1 cellular context compared by ENCODE assay signal in the genomic region with DNA sequence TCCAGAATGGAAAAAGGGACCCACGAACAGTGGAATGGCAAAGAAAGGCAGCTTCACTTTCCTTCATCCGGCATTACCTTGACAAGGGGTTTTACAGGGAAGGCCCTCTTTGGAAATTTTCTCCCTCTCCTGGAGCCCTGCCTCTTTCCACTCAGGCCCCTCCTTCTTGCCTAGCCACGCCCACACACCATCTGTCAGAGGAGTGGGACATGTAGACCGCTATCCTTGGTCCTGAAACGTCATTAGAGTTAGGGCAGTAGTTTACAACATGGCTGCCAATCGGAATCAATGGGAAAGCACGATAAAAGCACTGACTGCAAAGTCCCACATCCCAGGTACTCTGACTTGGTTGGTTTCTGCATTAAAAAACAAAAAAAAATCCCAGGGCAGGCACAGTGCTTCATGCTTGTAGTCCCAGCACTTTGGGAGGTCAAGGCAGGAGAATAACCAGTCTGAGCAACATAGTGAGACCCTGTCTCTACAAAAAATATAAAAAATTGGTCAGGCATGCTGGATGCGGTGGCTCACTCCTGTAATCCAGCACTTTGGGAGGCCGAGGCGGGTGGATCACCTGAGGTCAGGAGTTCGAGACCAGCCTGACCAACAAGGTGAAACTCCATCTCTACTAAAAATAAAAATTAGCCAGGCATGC.
TF ChIP-seq lines count a peak whose summit lies in the region.

No MANE protein-coding gene starts in this region.

TF ChIP-seq in K562, 482 proteins besides CTCF, POLR2A, EP300 and RAD21 (continued from another document and continues in another):
- TF ChIP-seq, protein P1, sequence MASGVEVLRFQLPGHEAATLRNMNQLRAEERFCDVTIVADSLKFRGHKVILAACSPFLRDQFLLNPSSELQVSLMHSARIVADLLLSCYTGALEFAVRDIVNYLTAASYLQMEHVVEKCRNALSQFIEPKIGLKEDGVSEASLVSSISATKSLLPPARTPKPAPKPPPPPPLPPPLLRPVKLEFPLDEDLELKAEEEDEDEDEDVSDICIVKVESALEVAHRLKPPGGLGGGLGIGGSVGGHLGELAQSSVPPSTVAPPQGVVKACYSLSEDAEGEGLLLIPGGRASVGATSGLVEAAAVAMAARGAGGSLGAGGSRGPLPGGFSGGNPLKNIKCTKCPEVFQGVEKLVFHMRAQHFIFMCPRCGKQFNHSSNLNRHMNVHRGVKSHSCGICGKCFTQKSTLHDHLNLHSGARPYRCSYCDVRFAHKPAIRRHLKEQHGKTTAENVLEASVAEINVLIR (CRISPR knock-in tag; IDR thresholded peaks at IDR 0.05), result no peak
- TF ChIP-seq, protein P2, sequence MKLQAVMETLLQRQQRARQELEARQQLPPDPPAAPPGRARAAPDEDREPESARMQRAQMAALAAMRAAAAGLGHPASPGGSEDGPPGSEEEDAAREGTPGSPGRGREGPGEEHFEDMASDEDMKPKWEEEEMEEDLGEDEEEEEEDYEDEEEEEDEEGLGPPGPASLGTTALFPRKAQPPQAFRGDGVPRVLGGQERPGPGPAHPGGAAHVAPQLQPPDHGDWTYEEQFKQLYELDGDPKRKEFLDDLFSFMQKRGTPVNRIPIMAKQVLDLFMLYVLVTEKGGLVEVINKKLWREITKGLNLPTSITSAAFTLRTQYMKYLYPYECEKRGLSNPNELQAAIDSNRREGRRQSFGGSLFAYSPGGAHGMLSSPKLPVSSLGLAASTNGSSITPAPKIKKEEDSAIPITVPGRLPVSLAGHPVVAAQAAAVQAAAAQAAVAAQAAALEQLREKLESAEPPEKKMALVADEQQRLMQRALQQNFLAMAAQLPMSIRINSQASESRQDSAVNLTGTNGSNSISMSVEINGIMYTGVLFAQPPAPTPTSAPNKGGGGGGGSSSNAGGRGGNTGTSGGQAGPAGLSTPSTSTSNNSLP (IDR thresholded peaks at IDR 0.05; ENCODE audit: borderline replicate concordance, low read depth, low read length), result no peak
- TF ChIP-seq ZNF766 (CRISPR knock-in tag; conservative IDR thresholded peaks at IDR 0.05), result peak; percentile 80
- peak in 1 of 2 experiments; percentile 51; a peak in 1 of 4 replicates for TF ChIP-seq HDAC1 (IDR thresholded peaks at IDR 0.05)
- TF ChIP-seq PRMT5 (CRISPR knock-in tag; IDR thresholded peaks at IDR 0.05), result peak; percentile 42; the same call in 1 of the 2 replicates
- TF ChIP-seq, protein P3, sequence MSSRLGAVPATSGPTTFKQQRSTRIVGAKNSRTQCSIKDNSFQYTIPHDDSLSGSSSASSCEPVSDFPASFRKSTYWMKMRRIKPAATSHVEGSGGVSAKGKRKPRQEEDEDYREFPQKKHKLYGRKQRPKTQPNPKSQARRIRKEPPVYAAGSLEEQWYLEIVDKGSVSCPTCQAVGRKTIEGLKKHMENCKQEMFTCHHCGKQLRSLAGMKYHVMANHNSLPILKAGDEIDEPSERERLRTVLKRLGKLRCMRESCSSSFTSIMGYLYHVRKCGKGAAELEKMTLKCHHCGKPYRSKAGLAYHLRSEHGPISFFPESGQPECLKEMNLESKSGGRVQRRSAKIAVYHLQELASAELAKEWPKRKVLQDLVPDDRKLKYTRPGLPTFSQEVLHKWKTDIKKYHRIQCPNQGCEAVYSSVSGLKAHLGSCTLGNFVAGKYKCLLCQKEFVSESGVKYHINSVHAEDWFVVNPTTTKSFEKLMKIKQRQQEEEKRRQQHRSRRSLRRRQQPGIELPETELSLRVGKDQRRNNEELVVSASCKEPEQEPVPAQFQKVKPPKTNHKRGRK (tag; IDR thresholded peaks at IDR 0.05), result no peak
- TF ChIP-seq FIP1L1 (IDR thresholded peaks at IDR 0.05; ENCODE audit: low read depth, low read length, poor library complexity, severe bottlenecking), result no peak
- no peak for TF ChIP-seq KLF16 (IDR thresholded peaks at IDR 0.05)
- TF ChIP-seq CBFB (CRISPR knock-in tag; IDR thresholded peaks at IDR 0.05), result no peak
- TF ChIP-seq KLF6 (CRISPR knock-in tag; IDR thresholded peaks at IDR 0.05; ENCODE audit: borderline replicate concordance), result no peak
- TF ChIP-seq CBX3 (IDR thresholded peaks at IDR 0.05; ENCODE audit: borderline replicate concordance in 1 of 2, low read length in 2 of 2), result 0 out of 3 replicates have a peak, but pooled peaks of 1 of the 2 experiments have one; percentile 34
- TF ChIP-seq ZNF384 (IDR thresholded peaks at IDR 0.05; ENCODE audit: low read depth, low read length), result no peak
- no peak for TF ChIP-seq GABPB1 (CRISPR knock-in tag; IDR thresholded peaks at IDR 0.05)
- TF ChIP-seq, protein P4, sequence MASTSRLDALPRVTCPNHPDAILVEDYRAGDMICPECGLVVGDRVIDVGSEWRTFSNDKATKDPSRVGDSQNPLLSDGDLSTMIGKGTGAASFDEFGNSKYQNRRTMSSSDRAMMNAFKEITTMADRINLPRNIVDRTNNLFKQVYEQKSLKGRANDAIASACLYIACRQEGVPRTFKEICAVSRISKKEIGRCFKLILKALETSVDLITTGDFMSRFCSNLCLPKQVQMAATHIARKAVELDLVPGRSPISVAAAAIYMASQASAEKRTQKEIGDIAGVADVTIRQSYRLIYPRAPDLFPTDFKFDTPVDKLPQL (IDR thresholded peaks at IDR 0.05; ENCODE audit: extremely low read depth, insufficient read length), result no peak
- no peak for TF ChIP-seq YBX1 (IDR thresholded peaks at IDR 0.05)
- peak; percentile 23; the same call in 1 of the 2 replicates for TF ChIP-seq MXI1 (IDR thresholded peaks at IDR 0.05; ENCODE audit: low read depth, low read length)
- TF ChIP-seq RBM22 (IDR thresholded peaks at IDR 0.05; ENCODE audit: low read depth, low read length, poor library complexity, severe bottlenecking), result no peak
- no peak for TF ChIP-seq SAFB2 (IDR thresholded peaks at IDR 0.05; ENCODE audit: borderline replicate concordance, low read depth, low read length, severe bottlenecking)
- no peak for TF ChIP-seq U2AF2 (optimal IDR thresholded peaks at IDR 0.05; ENCODE audit: low read depth, low read length)
- no peak for TF ChIP-seq MYC (IDR thresholded peaks at IDR 0.05; ENCODE audit: low read depth, low read length)
- no peak for TF ChIP-seq MYC (CRISPR knock-in tag; IDR thresholded peaks at IDR 0.05; ENCODE audit: borderline replicate concordance, low read depth)
- TF ChIP-seq DPF2 (IDR thresholded peaks at IDR 0.05), result no peak
- no peak for TF ChIP-seq LARP7 (IDR thresholded peaks at IDR 0.05)
- TF ChIP-seq JUND (IDR thresholded peaks at IDR 0.05; ENCODE audit: borderline replicate concordance, low read depth, low read length), result 0 out of 2 replicates have a peak, but pooled peaks have one; percentile 34
- peak; percentile 55; the same call in 1 of the 3 replicates for TF ChIP-seq JUND (tag; IDR thresholded peaks at IDR 0.05; ENCODE audit: borderline replicate concordance, low read depth, low read length)
- peak in 1 of 2 experiments; percentile 76; a peak in 2 of 4 replicates for TF ChIP-seq RCOR1 (IDR thresholded peaks at IDR 0.05; ENCODE audit: borderline replicate concordance in 1 of 2, low read depth in 2 of 2, low read length in 2 of 2)
- TF ChIP-seq ARID2 (IDR thresholded peaks at IDR 0.05), result no peak
- TF ChIP-seq RBM39 (optimal IDR thresholded peaks at IDR 0.05; ENCODE audit: low read depth, low read length), result no peak
- TF ChIP-seq, protein P5, sequence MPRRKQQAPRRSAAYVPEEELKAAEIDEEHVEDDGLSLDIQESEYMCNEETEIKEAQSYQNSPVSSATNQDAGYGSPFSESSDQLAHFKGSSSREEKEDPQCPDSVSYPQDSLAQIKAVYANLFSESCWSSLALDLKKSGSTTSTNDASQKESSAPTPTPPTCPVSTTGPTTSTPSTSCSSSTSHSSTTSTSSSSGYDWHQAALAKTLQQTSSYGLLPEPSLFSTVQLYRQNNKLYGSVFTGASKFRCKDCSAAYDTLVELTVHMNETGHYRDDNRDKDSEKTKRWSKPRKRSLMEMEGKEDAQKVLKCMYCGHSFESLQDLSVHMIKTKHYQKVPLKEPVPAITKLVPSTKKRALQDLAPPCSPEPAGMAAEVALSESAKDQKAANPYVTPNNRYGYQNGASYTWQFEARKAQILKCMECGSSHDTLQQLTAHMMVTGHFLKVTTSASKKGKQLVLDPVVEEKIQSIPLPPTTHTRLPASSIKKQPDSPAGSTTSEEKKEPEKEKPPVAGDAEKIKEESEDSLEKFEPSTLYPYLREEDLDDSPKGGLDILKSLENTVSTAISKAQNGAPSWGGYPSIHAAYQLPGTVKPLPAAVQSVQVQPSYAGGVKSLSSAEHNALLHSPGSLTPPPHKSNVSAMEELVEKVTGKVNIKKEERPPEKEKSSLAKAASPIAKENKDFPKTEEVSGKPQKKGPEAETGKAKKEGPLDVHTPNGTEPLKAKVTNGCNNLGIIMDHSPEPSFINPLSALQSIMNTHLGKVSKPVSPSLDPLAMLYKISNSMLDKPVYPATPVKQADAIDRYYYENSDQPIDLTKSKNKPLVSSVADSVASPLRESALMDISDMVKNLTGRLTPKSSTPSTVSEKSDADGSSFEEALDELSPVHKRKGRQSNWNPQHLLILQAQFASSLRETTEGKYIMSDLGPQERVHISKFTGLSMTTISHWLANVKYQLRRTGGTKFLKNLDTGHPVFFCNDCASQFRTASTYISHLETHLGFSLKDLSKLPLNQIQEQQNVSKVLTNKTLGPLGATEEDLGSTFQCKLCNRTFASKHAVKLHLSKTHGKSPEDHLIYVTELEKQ (CRISPR knock-in tag; IDR thresholded peaks at IDR 0.05), result no peak
- TF ChIP-seq HEY1 (CRISPR knock-in tag; IDR thresholded peaks at IDR 0.05; ENCODE audit: borderline replicate concordance), result no peak
- TF ChIP-seq MEIS2 (IDR thresholded peaks at IDR 0.05; ENCODE audit: partially characterized antibody), result peak; percentile 94
- no peak for TF ChIP-seq ATF1 (CRISPR knock-in tag; IDR thresholded peaks at IDR 0.05)
- TF ChIP-seq ATF1 (tag; IDR thresholded peaks at IDR 0.05), result peak; percentile 88
- peak; percentile 98 for TF ChIP-seq MIER1 (IDR thresholded peaks at IDR 0.05; ENCODE audit: low read depth)
- TF ChIP-seq CXXC5 (CRISPR knock-in tag; IDR thresholded peaks at IDR 0.05), result 0 out of 2 replicates have a peak, but pooled peaks have one; percentile 13
- TF ChIP-seq IFI16 (CRISPR knock-in tag; IDR thresholded peaks at IDR 0.05), result no peak
- TF ChIP-seq, protein P6, sequence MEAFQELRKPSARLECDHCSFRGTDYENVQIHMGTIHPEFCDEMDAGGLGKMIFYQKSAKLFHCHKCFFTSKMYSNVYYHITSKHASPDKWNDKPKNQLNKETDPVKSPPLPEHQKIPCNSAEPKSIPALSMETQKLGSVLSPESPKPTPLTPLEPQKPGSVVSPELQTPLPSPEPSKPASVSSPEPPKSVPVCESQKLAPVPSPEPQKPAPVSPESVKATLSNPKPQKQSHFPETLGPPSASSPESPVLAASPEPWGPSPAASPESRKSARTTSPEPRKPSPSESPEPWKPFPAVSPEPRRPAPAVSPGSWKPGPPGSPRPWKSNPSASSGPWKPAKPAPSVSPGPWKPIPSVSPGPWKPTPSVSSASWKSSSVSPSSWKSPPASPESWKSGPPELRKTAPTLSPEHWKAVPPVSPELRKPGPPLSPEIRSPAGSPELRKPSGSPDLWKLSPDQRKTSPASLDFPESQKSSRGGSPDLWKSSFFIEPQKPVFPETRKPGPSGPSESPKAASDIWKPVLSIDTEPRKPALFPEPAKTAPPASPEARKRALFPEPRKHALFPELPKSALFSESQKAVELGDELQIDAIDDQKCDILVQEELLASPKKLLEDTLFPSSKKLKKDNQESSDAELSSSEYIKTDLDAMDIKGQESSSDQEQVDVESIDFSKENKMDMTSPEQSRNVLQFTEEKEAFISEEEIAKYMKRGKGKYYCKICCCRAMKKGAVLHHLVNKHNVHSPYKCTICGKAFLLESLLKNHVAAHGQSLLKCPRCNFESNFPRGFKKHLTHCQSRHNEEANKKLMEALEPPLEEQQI (IDR thresholded peaks at IDR 0.05), result peak; percentile 57; the same call in 1 of the 2 replicates
- TF ChIP-seq SPI1 (IDR thresholded peaks at IDR 0.05; ENCODE audit: borderline replicate concordance, low read depth, low read length), result no peak
- TF ChIP-seq ZNF589 (CRISPR knock-in tag; IDR thresholded peaks at IDR 0.05; ENCODE audit: low read depth), result no peak
- TF ChIP-seq, protein P7, sequence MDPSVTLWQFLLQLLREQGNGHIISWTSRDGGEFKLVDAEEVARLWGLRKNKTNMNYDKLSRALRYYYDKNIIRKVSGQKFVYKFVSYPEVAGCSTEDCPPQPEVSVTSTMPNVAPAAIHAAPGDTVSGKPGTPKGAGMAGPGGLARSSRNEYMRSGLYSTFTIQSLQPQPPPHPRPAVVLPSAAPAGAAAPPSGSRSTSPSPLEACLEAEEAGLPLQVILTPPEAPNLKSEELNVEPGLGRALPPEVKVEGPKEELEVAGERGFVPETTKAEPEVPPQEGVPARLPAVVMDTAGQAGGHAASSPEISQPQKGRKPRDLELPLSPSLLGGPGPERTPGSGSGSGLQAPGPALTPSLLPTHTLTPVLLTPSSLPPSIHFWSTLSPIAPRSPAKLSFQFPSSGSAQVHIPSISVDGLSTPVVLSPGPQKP (CRISPR knock-in tag; IDR thresholded peaks at IDR 0.05), result no peak
- 0 out of 2 replicates have a peak, but pooled peaks have one; percentile 17 for TF ChIP-seq ZNF431 (CRISPR knock-in tag; IDR thresholded peaks at IDR 0.05)
- TF ChIP-seq ZNF263 (CRISPR knock-in tag; IDR thresholded peaks at IDR 0.05; ENCODE audit: borderline replicate concordance), result peak; percentile 60; the same call in 1 of the 2 replicates
- TF ChIP-seq, protein P8, sequence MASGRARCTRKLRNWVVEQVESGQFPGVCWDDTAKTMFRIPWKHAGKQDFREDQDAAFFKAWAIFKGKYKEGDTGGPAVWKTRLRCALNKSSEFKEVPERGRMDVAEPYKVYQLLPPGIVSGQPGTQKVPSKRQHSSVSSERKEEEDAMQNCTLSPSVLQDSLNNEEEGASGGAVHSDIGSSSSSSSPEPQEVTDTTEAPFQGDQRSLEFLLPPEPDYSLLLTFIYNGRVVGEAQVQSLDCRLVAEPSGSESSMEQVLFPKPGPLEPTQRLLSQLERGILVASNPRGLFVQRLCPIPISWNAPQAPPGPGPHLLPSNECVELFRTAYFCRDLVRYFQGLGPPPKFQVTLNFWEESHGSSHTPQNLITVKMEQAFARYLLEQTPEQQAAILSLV (tag; IDR thresholded peaks at IDR 0.05), result no peak
- TF ChIP-seq, protein P9, sequence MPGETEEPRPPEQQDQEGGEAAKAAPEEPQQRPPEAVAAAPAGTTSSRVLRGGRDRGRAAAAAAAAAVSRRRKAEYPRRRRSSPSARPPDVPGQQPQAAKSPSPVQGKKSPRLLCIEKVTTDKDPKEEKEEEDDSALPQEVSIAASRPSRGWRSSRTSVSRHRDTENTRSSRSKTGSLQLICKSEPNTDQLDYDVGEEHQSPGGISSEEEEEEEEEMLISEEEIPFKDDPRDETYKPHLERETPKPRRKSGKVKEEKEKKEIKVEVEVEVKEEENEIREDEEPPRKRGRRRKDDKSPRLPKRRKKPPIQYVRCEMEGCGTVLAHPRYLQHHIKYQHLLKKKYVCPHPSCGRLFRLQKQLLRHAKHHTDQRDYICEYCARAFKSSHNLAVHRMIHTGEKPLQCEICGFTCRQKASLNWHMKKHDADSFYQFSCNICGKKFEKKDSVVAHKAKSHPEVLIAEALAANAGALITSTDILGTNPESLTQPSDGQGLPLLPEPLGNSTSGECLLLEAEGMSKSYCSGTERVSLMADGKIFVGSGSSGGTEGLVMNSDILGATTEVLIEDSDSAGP (CRISPR knock-in tag; IDR thresholded peaks at IDR 0.05), result no peak
- no peak for TF ChIP-seq ZNF644 (tag; IDR thresholded peaks at IDR 0.05; ENCODE audit: low read depth)
- TF ChIP-seq HDAC2 (IDR thresholded peaks at IDR 0.05), result peak; percentile 84; the same call in 1 of the 2 replicates
- no peak for TF ChIP-seq GATA2 (CRISPR knock-in tag; IDR thresholded peaks at IDR 0.05)
- no peak for TF ChIP-seq ELF1 (tag; IDR thresholded peaks at IDR 0.05)
- TF ChIP-seq CSDE1 (IDR thresholded peaks at IDR 0.05), result no peak
